ENCODE assay signal across 4 cellular contexts in the genomic region with DNA sequence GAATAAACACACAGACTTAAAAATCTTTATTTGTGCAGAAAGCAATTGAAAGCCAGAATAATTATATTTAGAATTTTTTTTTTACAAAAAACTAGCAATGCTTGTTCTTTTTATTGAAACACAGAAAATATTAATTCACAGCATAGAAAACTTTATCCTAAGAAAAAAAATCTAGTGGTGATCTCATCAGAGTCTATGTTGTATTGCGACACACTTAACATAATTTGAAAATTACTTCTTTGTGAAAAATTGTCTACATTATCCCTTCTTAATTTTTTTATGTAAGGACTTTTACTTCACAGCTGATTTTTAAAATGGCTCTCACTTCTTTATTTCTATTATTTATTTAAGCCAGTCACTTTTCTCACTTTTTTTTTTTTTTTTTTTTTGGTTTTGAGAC.
A peak's percentile ranks its signal among the peaks of the same experiment; 100 is the strongest.
TF ChIP-seq lines count a peak whose summit lies in the region.

No MANE protein-coding gene starts in this region.

TF ChIP-seq in SK-N-SH treated with all-trans-retinoic acid at 6 μM for 48 hours, 23 proteins besides CTCF, POLR2A, EP300 and RAD21:
- TF ChIP-seq ISL1 (CRISPR knock-in tag; IDR thresholded peaks at IDR 0.05) (0 out of 2 replicates have a peak, but pooled peaks have one; percentile 27), ZFP3 (CRISPR knock-in tag; IDR thresholded peaks at IDR 0.05) (no peak)

TF ChIP-seq in SK-N-SH, 30 proteins besides CTCF, POLR2A, EP300 and RAD21:
- TF ChIP-seq EZH2phosphoT487 (IDR thresholded peaks at IDR 0.05; ENCODE audit: borderline replicate concordance, low read depth) = no peak
- no peak for TF ChIP-seq GATA2 (CRISPR knock-in tag; IDR thresholded peaks at IDR 0.05)
- no peak for TF ChIP-seq RXRA (IDR thresholded peaks at IDR 0.05; ENCODE audit: borderline replicate concordance, low read depth)
- TF ChIP-seq NRF1 (IDR thresholded peaks at IDR 0.05; ENCODE audit: low read depth, low read length) = no peak
- no peak for TF ChIP-seq JUND (IDR thresholded peaks at IDR 0.05)
- TF ChIP-seq FOXM1 (IDR thresholded peaks at IDR 0.05; ENCODE audit: low read depth) = no peak
- no peak for TF ChIP-seq YY1 (IDR thresholded peaks at IDR 0.05; ENCODE audit: low read depth)

TF ChIP-seq in IMR-90, 13 proteins besides CTCF, POLR2A, EP300 and RAD21:
- TF ChIP-seq MAFK (IDR thresholded peaks at IDR 0.05; ENCODE audit: low read depth, low read length) = no peak
- TF ChIP-seq CEBPB (IDR thresholded peaks at IDR 0.05; ENCODE audit: low read depth, low read length) = peak; percentile 93

TF ChIP-seq in H1, 55 proteins besides CTCF, POLR2A, EP300 and RAD21:
- TF ChIP-seq SRF (IDR thresholded peaks at IDR 0.05; ENCODE audit: low read depth, low read length) (no peak), TAF7 (optimal IDR thresholded peaks at IDR 0.05; ENCODE audit: borderline replicate concordance, low read depth, low read length) (no peak), ATF3 (IDR thresholded peaks at IDR 0.05; ENCODE audit: insufficient read depth, low read depth, low read length) (no peak), CEBPB (IDR thresholded peaks at IDR 0.05; ENCODE audit: low read depth, low read length) (peak; percentile 69; the same call in 1 of the 2 replicates)
- TF ChIP-seq, protein P1, sequence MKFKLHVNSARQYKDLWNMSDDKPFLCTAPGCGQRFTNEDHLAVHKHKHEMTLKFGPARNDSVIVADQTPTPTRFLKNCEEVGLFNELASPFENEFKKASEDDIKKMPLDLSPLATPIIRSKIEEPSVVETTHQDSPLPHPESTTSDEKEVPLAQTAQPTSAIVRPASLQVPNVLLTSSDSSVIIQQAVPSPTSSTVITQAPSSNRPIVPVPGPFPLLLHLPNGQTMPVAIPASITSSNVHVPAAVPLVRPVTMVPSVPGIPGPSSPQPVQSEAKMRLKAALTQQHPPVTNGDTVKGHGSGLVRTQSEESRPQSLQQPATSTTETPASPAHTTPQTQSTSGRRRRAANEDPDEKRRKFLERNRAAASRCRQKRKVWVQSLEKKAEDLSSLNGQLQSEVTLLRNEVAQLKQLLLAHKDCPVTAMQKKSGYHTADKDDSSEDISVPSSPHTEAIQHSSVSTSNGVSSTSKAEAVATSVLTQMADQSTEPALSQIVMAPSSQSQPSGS (IDR thresholded peaks at IDR 0.05; ENCODE audit: low read length) = no peak
